In genomic region chr19:7522923-7523667, GRCh38 we compare ENCODE assay signal across 9 cellular contexts. TPM values are rescaled to one million over a fixed set of nuclear protein-coding genes. Genes with fewer than 3 reads are reported as not detected.
DNase-seq lines count a peak whose midpoint lies in the region; ATAC-seq and TF ChIP-seq lines count a peak whose summit lies in the region.
"Had no signal": no experiment of that assay in that cellular context is flagged by ENCODE, and none has a peak within 500 bp of the region (broad histone marks: within the 10 kb centered on the region; RNA-seq: fewer than 3 reads in every experiment).

No MANE protein-coding gene starts in this region.

- H3K4me1 Mint-ChIP-seq in CD4-positive, alpha-beta T cell (ENCODE audit: low read depth): peaks cover 14% of the 10 kb centered on the region

- H2AFZ ChIP-seq in mammary epithelial cell (ENCODE audit: low read depth, low read length): peak overlapping the region; percentile 88

- H3K36me3 ChIP-seq in HUES6 (ENCODE audit: control insufficient read depth, insufficient read depth, low read length): peaks cover 3% of the 10 kb centered on the region; the same call in 1 of the 2 replicates
- no peaks in the 10 kb centered on the region for H3K36me3 ChIP-seq in mammary epithelial cell (ENCODE audit: insufficient read depth, low read length)
- no peaks in the 10 kb centered on the region for H3K36me3 ChIP-seq in mucosa of descending colon (ENCODE audit: low read depth)

- WGBS in mammary epithelial cell (ENCODE audit: low coverage, missing lambda C conversion rate): 4% methylated on average over 16 of the region's 23 CpGs

- H3K4me2 ChIP-seq in mammary epithelial cell (ENCODE audit: insufficient read depth, low read depth, low read length): peak overlapping the region; percentile 86

- intact Hi-C loops in CD4-positive, alpha-beta T cell (cut with DNase I, micrococcal nuclease): loop anchor here (1.0 to 2.0 kb wide), 2 partner anchors 11 to 34 kb away; partner anchors contain the start of gene PEX11G (in 1 of the 2)
- intact Hi-C loops in mammary epithelial cell (cut with micrococcal nuclease) (loop anchor here (1.0 to 5.0 kb wide), 2 partner anchors 11 to 131 kb away; no protein-coding TSS in a partner anchor), mucosa of descending colon (cut with DNase I, micrococcal nuclease) (no loop called here)

- no peaks in the 10 kb centered on the region for H3K9me3 ChIP-seq in CD4-positive, alpha-beta T cell (ENCODE audit: control insufficient read depth, low read length)
- H3K9me3 ChIP-seq in HUES6 (ENCODE audit: control insufficient read depth, insufficient read depth, low read depth, low read length) (no peaks in the 10 kb centered on the region), mammary epithelial cell (replicated peaks; ENCODE audit: insufficient read depth, low read length) (no peaks in the 10 kb centered on the region), mucosa of descending colon (no peaks in the 10 kb centered on the region)

- no peaks in the 10 kb centered on the region for H4K20me1 ChIP-seq in mammary epithelial cell (ENCODE audit: insufficient read depth, low read length)

- H3K9ac ChIP-seq in HUES6 (ENCODE audit: low read length) (peak overlapping the region; percentile 52), mammary epithelial cell (ENCODE audit: insufficient read depth, low read length) (peak overlapping the region; percentile 68)

- H3K27ac Mint-ChIP-seq in CD4-positive, alpha-beta T cell: no peak overlapping the region

- H3K27ac ChIP-seq in CD4-positive, alpha-beta T cell (ENCODE audit: low read depth, low read length): no peak overlapping the region
- H3K27ac ChIP-seq in HUES6 (ENCODE audit: low read depth, low read length) (no peak overlapping the region), mammary epithelial cell (ENCODE audit: insufficient read depth, low read depth, low read length) (peak overlapping the region; percentile 18)

- CTCF ChIA-PET in CD4-positive, alpha-beta T cell (lab: Charles Lee): interaction anchor here (1.7 to 2.5 kb wide), 2 partner anchors 11 to 45 kb away, joined by 5 to 7 read pairs; no protein-coding TSS in a partner anchor
- CTCF ChIA-PET in mammary epithelial cell (lab: Charles Lee; ENCODE audit: low non-redundant PET): no interaction called here

- H3K36me3 Mint-ChIP-seq in CD4-positive, alpha-beta T cell (ENCODE audit: low read depth): peaks cover 7% of the 10 kb centered on the region

- DNase-seq in CD4-positive, alpha-beta T cell: no peak
- DNase-seq in mammary epithelial cell: no peak
- DNase-seq in mucosa of descending colon: peak in 1 of 3 donors; percentile 38
- DNase-seq in NCI-H146 treated with DMSO at 0.1 percent for 48 hours (lab: John Stamatoyannopoulos, UW; ENCODE audit: unreplicated experiment): no peak
- no peak for DNase-seq in DMS79 treated with DMSO at 0.1 percent for 48 hours (lab: John Stamatoyannopoulos, UW)
- no peak for DNase-seq in D341Med (ENCODE audit: low spot score)

- no peak for TF ChIP-seq CTCF in CD4-positive, alpha-beta T cell (IDR thresholded peaks at IDR 0.05)
- no peak for TF ChIP-seq CTCF in mammary epithelial cell (conservative IDR thresholded peaks at IDR 0.05 in 1 of 2, IDR thresholded peaks at IDR 0.05 in 1 of 2; ENCODE audit: extremely low read depth in 1 of 2, insufficient read depth in 1 of 2, low read depth in 1 of 2, low read length in 2 of 2)
- TF ChIP-seq CTCF in mucosa of descending colon (IDR thresholded peaks at IDR 0.05): no peak

- peaks cover 3% of the 10 kb centered on the region; the same call in 1 of the 2 replicates for H3K4me1 ChIP-seq in HUES6 (ENCODE audit: control insufficient read depth, insufficient read depth, low read length)
- peaks cover 14% of the 10 kb centered on the region for H3K4me1 ChIP-seq in mammary epithelial cell (ENCODE audit: insufficient read depth, low read length)
- peaks cover 18% of the 10 kb centered on the region for H3K4me1 ChIP-seq in mucosa of descending colon (ENCODE audit: low read depth)

- peak overlapping the region; percentile 66 for H3K4me3 ChIP-seq in HUES6 (ENCODE audit: low read depth, low read length)
- peak overlapping the region; percentile 61 to 78 (median 76) for H3K4me3 ChIP-seq in mammary epithelial cell (replicated peaks in 1 of 3; ENCODE audit: insufficient read depth in 1 of 3, low read depth in 2 of 3, low read length in 3 of 3)
- peak overlapping the region; percentile 39 for H3K4me3 ChIP-seq in mucosa of descending colon

- no peak for ATAC-seq in CD4-positive, alpha-beta T cell (ENCODE audit: poor library complexity)
- ATAC-seq in mucosa of descending colon (peak; percentile 16), GM18498 (IDR thresholded peaks at IDR 0.05; ENCODE audit: unreplicated experiment) (no peak)

- H3K4me3 Mint-ChIP-seq in CD4-positive, alpha-beta T cell: peak overlapping the region; percentile 67

- no TSS peak for BruUV-seq in mammary epithelial cell (replicated peaks; lab: Mats Ljungman, UMichigan)

- H3K27me3 Mint-ChIP-seq in CD4-positive, alpha-beta T cell: no peaks in the 10 kb centered on the region

- POLR2A ChIA-PET in CD4-positive, alpha-beta T cell (lab: Charles Lee): interaction anchor here (0.6 to 3.8 kb wide), 13 partner anchors 9 to 1151 kb away, joined by 3 to 50 read pairs (median 3); partner anchors contain the start of genes ALKBH7, PET100, PNPLA6 and SNAPC2

- dilution Hi-C loops in mammary epithelial cell (cut with HindIII; ENCODE audit: low sequenced_read_pairs): no loop called here

- no peaks in the 10 kb centered on the region for H3K9me3 Mint-ChIP-seq in CD4-positive, alpha-beta T cell

- H3K79me2 ChIP-seq in mammary epithelial cell (ENCODE audit: insufficient read depth, low read length): peaks cover 6% of the 10 kb centered on the region

- in situ Hi-C loops in mammary epithelial cell (cut with MboI; ENCODE audit: low sequenced_read_pairs in 2 of 2): loop anchor here in 1 of 2 donors (10.0 kb wide), 1 partner anchor 128 kb away; no protein-coding TSS in a partner anchor

- no peaks in the 10 kb centered on the region for H3K27me3 ChIP-seq in CD4-positive, alpha-beta T cell (ENCODE audit: control insufficient read depth, insufficient read depth, low read length)
- no peaks in the 10 kb centered on the region for H3K27me3 ChIP-seq in HUES6 (ENCODE audit: control insufficient read depth, insufficient read depth, low read length)
- no peaks in the 10 kb centered on the region for H3K27me3 ChIP-seq in mammary epithelial cell (ENCODE audit: insufficient read depth, low read length)

RNA-seq across cellular contexts. Expression of gene MCOLN1, which starts 0.7 kb away (rescaled TPM):
- total RNA-seq in CD4-positive, alpha-beta T cell: 1 to 10 TPM; 7.9 to 8.8 TPM
- total RNA-seq in mammary epithelial cell (10 to 100 TPM; 10.2 to 15.7 TPM), mucosa of descending colon (10 to 100 TPM; 29.5 to 40.1 (median 31.7) TPM)
- 19.6 TPM for polyA plus RNA-seq in mammary epithelial cell
- polyA minus RNA-seq in mammary epithelial cell: 22.2 TPM

RNA-seq across cellular contexts. Expression of gene ZNF358, which starts 7.2 kb away (rescaled TPM):
- total RNA-seq in CD4-positive, alpha-beta T cell: 1 to 10 TPM; 5.1 to 5.2 TPM
- 10 to 100 TPM; 21.7 to 22.0 TPM for total RNA-seq in mammary epithelial cell
- polyA plus RNA-seq in mammary epithelial cell: 16.6 TPM
- polyA minus RNA-seq in mammary epithelial cell: 55.9 TPM
- total RNA-seq in mucosa of descending colon: 10 to 100 TPM; 31.7 to 88.8 (median 42.1) TPM

RNA-seq across cellular contexts. Expression of gene PNPLA6, which starts 12.4 kb away (rescaled TPM):
- total RNA-seq in CD4-positive, alpha-beta T cell: 10 to 100 TPM; 62.0 to 70.9 TPM
- total RNA-seq in mammary epithelial cell (100 to 1,000 TPM; 100 to 118 TPM), mucosa of descending colon (100 to 1,000 TPM in 2 of 3 donors, 10 to 100 TPM in 1; 85.7 to 136 (median 121) TPM)
- polyA plus RNA-seq in mammary epithelial cell: 48.1 TPM
- polyA minus RNA-seq in mammary epithelial cell: 150 TPM

RNA-seq across cellular contexts. Expression of gene PEX11G, which starts 34.3 kb away (rescaled TPM):
- total RNA-seq in CD4-positive, alpha-beta T cell: not detected
- total RNA-seq in mammary epithelial cell (1 to 10 TPM; 5.7 to 6.8 TPM), mucosa of descending colon (1 to 10 TPM; 4.0 to 9.5 (median 8.1) TPM)
- polyA plus RNA-seq in mammary epithelial cell: 2.1 TPM
- not detected for polyA minus RNA-seq in mammary epithelial cell
- total RNA-seq: HT1080 had no signal

Comparison
In these comparisons a context has a peak if more than half of its experiments do, and no peak if none do; other contexts are left out.
1. intact Hi-C loops: an anchor here in CD4-positive, alpha-beta T cell (1.0 to 2.0 kb wide) and mammary epithelial cell (1.0 to 5.0 kb wide); none called in mucosa of descending colon.